Comparison of ENCODE assay signal across 28 cellular contexts in the genomic region with DNA sequence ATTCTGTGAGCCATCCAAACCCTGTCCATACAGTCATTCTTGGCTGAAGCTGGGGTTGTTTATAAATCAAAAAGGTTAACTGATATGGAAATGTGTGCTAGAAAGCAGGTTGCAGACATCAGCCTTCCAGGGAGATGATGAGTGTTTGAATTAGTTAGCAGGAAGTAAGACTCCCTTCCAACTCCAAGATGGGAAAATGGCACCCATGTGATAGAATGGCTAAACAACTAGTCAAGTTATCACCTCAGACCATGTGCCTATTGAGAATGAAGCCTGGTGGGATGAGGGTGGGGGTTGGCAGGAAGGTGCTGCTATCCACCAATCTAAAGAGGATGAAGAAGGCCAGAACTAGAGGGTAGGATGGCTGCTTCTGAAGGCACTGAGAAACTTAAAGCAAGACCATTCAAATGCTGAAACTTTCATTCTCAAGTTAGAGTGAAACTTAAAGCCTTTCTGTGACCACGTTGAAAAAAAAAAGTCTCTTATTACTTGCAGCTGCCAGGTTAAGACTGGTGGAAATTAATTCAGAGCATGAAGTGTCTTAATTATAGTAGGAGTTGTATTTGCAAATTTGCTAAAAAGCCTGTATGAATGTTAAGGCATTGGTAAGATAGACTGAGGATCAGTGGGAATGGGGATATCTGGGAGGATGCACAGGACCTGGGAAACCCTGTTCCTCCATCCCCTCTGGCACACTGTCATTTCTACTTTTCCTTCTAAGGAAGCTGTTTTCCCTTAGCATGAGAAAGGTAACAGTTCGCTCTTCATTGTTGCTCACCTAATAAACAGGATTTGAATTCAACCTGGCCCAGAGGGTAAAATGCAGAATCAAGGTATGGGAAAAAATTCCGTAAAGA. TPM values are rescaled to one million over a fixed set of nuclear protein-coding genes. Genes with fewer than 3 reads are reported as not detected.
DNase-seq lines count a peak whose midpoint lies in the region; ATAC-seq, FAIRE-seq and TF ChIP-seq lines count a peak whose summit lies in the region.
"Had no signal": no experiment of that assay in that cellular context is flagged by ENCODE, and none has a peak within 500 bp of the region (broad histone marks: within the 10 kb centered on the region; RNA-seq: fewer than 3 reads in every experiment).

No MANE protein-coding gene starts in this region.

- peaks cover 3% of the 10 kb centered on the region for H3K9me3 ChIP-seq in keratinocyte (ENCODE audit: control insufficient read depth, low read depth, low read length)
- H3K9me3 ChIP-seq: gastrocnemius medialis had no signal

- peak; percentile 10 to 36 for ATAC-seq in activated T-cell treated with anti-CD3 and anti-CD28 coated beads, Interleukin-2, amount 50 U/mL, for 72 hours (replicated peaks in 1 of 2)
- ATAC-seq in activated CD8-positive, alpha-beta T cell treated with anti-CD3 and anti-CD28 coated beads for 36 hours: peak; percentile 14
- ATAC-seq: gastrocnemius medialis, left lobe of liver had no signal

- no peak overlapping the region for H3K27ac ChIP-seq in keratinocyte (ENCODE audit: control insufficient read depth, insufficient read depth, low read length)
- H3K27ac ChIP-seq: gastrocnemius medialis, right atrium auricular region, SK-N-MC, upper lobe of left lung had no signal

- H3K27me3 Mint-ChIP-seq in activated T-cell treated with anti-CD3 and anti-CD28 coated beads, Interleukin-2, amount 50 U/mL, for 72 hours (ENCODE audit: low read depth): peaks cover 57% of the 10 kb centered on the region
- H3K27me3 Mint-ChIP-seq in activated CD8-positive, alpha-beta T cell treated with anti-CD3 and anti-CD28 coated beads for 36 hours: peaks cover 5% of the 10 kb centered on the region
- H3K27me3 Mint-ChIP-seq: activated B cell treated with CpG ODN at 0.5 μM for 24 hours; B cell; dendritic cell treated with granulocyte-macrophage colony-stimulating factor and Interleukin-4, amounts not matched to agents 40 ng/mL and 50 ng/mL, for 4 days; memory B cell had no signal

- H3K4me1 Mint-ChIP-seq in activated T-cell treated with anti-CD3 and anti-CD28 coated beads, Interleukin-2, amount 50 U/mL, for 72 hours (ENCODE audit: low read depth): peaks cover 52% of the 10 kb centered on the region
- peaks cover 65% of the 10 kb centered on the region for H3K4me1 Mint-ChIP-seq in activated CD8-positive, alpha-beta T cell treated with anti-CD3 and anti-CD28 coated beads for 36 hours (ENCODE audit: low read depth)

- peak overlapping the region in 1 of 2 donors; percentile 51 for H3K4me3 Mint-ChIP-seq in activated T-cell treated with anti-CD3 and anti-CD28 coated beads, Interleukin-2, amount 50 U/mL, for 72 hours
- no peak overlapping the region for H3K4me3 Mint-ChIP-seq in activated CD8-positive, alpha-beta T cell treated with anti-CD3 and anti-CD28 coated beads for 36 hours
- H3K4me3 Mint-ChIP-seq: activated B cell treated with CpG ODN at 0.5 μM for 24 hours; B cell; dendritic cell treated with granulocyte-macrophage colony-stimulating factor and Interleukin-4, amounts not matched to agents 40 ng/mL and 50 ng/mL, for 4 days; memory B cell had no signal

- H3K4me2 ChIP-seq in keratinocyte (ENCODE audit: control insufficient read depth, extremely low read depth, insufficient read depth, low read depth, low read length): no peak overlapping the region
- H3K4me2 ChIP-seq: smooth muscle cell had no signal

- H3K36me3 Mint-ChIP-seq in activated T-cell treated with anti-CD3 and anti-CD28 coated beads, Interleukin-2, amount 50 U/mL, for 72 hours (ENCODE audit: insufficient read depth in 2 of 2): peaks cover 9% of the 10 kb centered on the region in 2 donors
- peaks cover 20% of the 10 kb centered on the region for H3K36me3 Mint-ChIP-seq in activated CD8-positive, alpha-beta T cell treated with anti-CD3 and anti-CD28 coated beads for 36 hours (ENCODE audit: low read depth)
- H3K36me3 Mint-ChIP-seq: memory B cell had no signal

- no peak overlapping the region for H2AFZ ChIP-seq in keratinocyte (ENCODE audit: control insufficient read depth, low read length)

- H3K27ac Mint-ChIP-seq in activated T-cell treated with anti-CD3 and anti-CD28 coated beads, Interleukin-2, amount 50 U/mL, for 72 hours: peak overlapping the region; percentile 58
- H3K27ac Mint-ChIP-seq in activated CD8-positive, alpha-beta T cell treated with anti-CD3 and anti-CD28 coated beads for 36 hours: peak overlapping the region; percentile 77
- H3K27ac Mint-ChIP-seq: activated B cell treated with CpG ODN at 0.5 μM for 24 hours; B cell; dendritic cell treated with granulocyte-macrophage colony-stimulating factor and Interleukin-4, amounts not matched to agents 40 ng/mL and 50 ng/mL, for 4 days; memory B cell had no signal

- peaks cover 4 to 5% of the 10 kb centered on the region in 2 donors for H3K9me3 Mint-ChIP-seq in activated T-cell treated with anti-CD3 and anti-CD28 coated beads, Interleukin-2, amount 50 U/mL, for 72 hours
- H3K9me3 Mint-ChIP-seq in activated CD8-positive, alpha-beta T cell treated with anti-CD3 and anti-CD28 coated beads for 36 hours: peaks cover 16% of the 10 kb centered on the region

- TF ChIP-seq CTCF in activated CD8-positive, alpha-beta T cell treated with anti-CD3 and anti-CD28 coated beads for 36 hours (IDR thresholded peaks at IDR 0.05): no peak
- TF ChIP-seq CTCF in keratinocyte (optimal IDR thresholded peaks at IDR 0.05 in 1 of 3, IDR thresholded peaks at IDR 0.05 in 1 of 3, conservative IDR thresholded peaks at IDR 0.05 in 1 of 3; ENCODE audit: extremely low read depth in 1 of 3, insufficient read depth in 2 of 3, low read length in 3 of 3) (no peak), GM10248 (IDR thresholded peaks at IDR 0.05; ENCODE audit: control extremely low read depth, extremely low read depth, low read depth, missing control alignments) (no peak)

- CTCF ChIA-PET in activated CD8-positive, alpha-beta T cell treated with anti-CD3 and anti-CD28 coated beads for 36 hours (lab: Charles Lee): interaction anchor here (1.3 to 3.7 kb wide), 7 partner anchors 13 to 99 kb away, joined by 3 to 31 read pairs (median 6); partner anchors contain the start of gene CCR5
- CTCF ChIA-PET in GM10248 (lab: Yijun Ruan, JAX): interaction anchor here (1.2 to 1.4 kb wide), 2 partner anchors 90 to 99 kb away, joined by 5 read pairs; no protein-coding TSS in a partner anchor

- no peaks in the 10 kb centered on the region for H3K36me3 ChIP-seq in keratinocyte (ENCODE audit: control insufficient read depth in 2 of 2, extremely low read depth in 1 of 2, insufficient read depth in 2 of 2, low read length in 2 of 2)
- H3K36me3 ChIP-seq: gastrocnemius medialis, right atrium auricular region, upper lobe of left lung had no signal

- H3K79me2 ChIP-seq in keratinocyte (ENCODE audit: control insufficient read depth, insufficient read depth, low read length): no peaks in the 10 kb centered on the region

- intact Hi-C loops in activated CD8-positive, alpha-beta T cell treated with anti-CD3 and anti-CD28 coated beads for 36 hours (cut with micrococcal nuclease): loop anchor here (5.0 kb wide), 1 partner anchor 93 kb away; the partner anchor contains the start of gene CCR5

- peaks cover 8% of the 10 kb centered on the region for H3K4me1 ChIP-seq in keratinocyte (ENCODE audit: control insufficient read depth, extremely low read depth, insufficient read depth, low read length)
- H3K4me1 ChIP-seq: gastrocnemius medialis, right atrium auricular region had no signal

- peak; percentile 92 for FAIRE-seq in GM19239 (lab: Jason Lieb, UNC)
- peak; percentile 23 for FAIRE-seq in keratinocyte (lab: Jason Lieb, UNC)
- FAIRE-seq: endometrium, G401.6 had no signal

- DNase-seq in activated T-cell treated with anti-CD3 and anti-CD28 coated beads, Interleukin-2, amount 50 U/mL, for 72 hours: no peak
- no peak for DNase-seq in activated T-cell treated with anti-CD3 and anti-CD28 coated beads, Interleukin-2, amount 50 U/mL, for 48 hours
- no peak for DNase-seq in GM19239 (ENCODE audit: insufficient read length, low spot score)
- DNase-seq in activated CD8-positive, alpha-beta T cell treated with anti-CD3 and anti-CD28 coated beads for 36 hours: no peak
- DNase-seq in keratinocyte (ENCODE audit: low read depth, low spot score): no peak
- no peak for DNase-seq in HT-29 (ENCODE audit: low spot score)
- no peak for DNase-seq in stimulated activated CD4-positive, alpha-beta T cell treated with anti-CD3 and anti-CD28 coated beads, Interleukin-12 subunit alpha, Interleukin-12 subunit beta, amount 100 ng/mL, for 4 hours
- DNase-seq in GM10248 (ENCODE audit: extremely low spot score): no peak
- DNase-seq: activated B cell treated with CpG ODN at 0.5 μM for 24 hours; activated CD8-positive, alpha-beta memory T cell treated with anti-CD3 and anti-CD28 coated beads for 24 hours; central memory CD4-positive, alpha-beta T cell; gastrocnemius medialis; hippocampal formation; NCI-H1436; NCI-H774; OCI-M1; stimulated activated CD4-positive, alpha-beta T cell treated with anti-CD3 and anti-CD28 coated beads, Interleukin-2, amount 100 ng/mL, for 24 hours; T-helper 9 cell; upper lobe of left lung had no signal

- H4K20me1 ChIP-seq in keratinocyte (ENCODE audit: control insufficient read depth, extremely low read depth, insufficient read depth, low read length): no peaks in the 10 kb centered on the region

- POLR2A ChIA-PET in activated CD8-positive, alpha-beta T cell treated with anti-CD3 and anti-CD28 coated beads for 36 hours (lab: Charles Lee): interaction anchor here (0.6 to 3.5 kb wide), 8 partner anchors 10 to 936 kb away, joined by 3 to 21 read pairs (median 3); partner anchors contain the start of gene CCR5
- POLR2A ChIA-PET in GM10248 (lab: Yijun Ruan, JAX): no interaction called here

- dilution Hi-C loops in keratinocyte (cut with MboI; ENCODE audit: extremely low pct_ligation_motif_present, low sequenced_read_pairs): no loop called here

- no peak overlapping the region for H3K9ac ChIP-seq in keratinocyte (ENCODE audit: control insufficient read depth, extremely low read depth, insufficient read depth, low read length)

- H3K9me1 ChIP-seq in keratinocyte (ENCODE audit: control insufficient read depth, extremely low read depth, insufficient read depth, low read length): no peaks in the 10 kb centered on the region

- H3K4me3 ChIP-seq in keratinocyte (ENCODE audit: control insufficient read depth in 2 of 3, extremely low read depth in 1 of 3, insufficient read depth in 2 of 3, low read depth in 1 of 3, low read length in 3 of 3): no peak overlapping the region
- H3K4me3 ChIP-seq: gastrocnemius medialis, right atrium auricular region, SK-N-MC, smooth muscle cell, upper lobe of left lung had no signal

- no peaks in the 10 kb centered on the region for H3K27me3 ChIP-seq in keratinocyte (ENCODE audit: control insufficient read depth, extremely low read depth, insufficient read depth, low read length)
- H3K27me3 ChIP-seq: gastrocnemius medialis, right atrium auricular region, upper lobe of left lung had no signal

RNA-seq across cellular contexts. Expression of gene CCR3, which starts 36.8 kb away (rescaled TPM):
- total RNA-seq in activated T-cell treated with anti-CD3 and anti-CD28 coated beads, Interleukin-2, amount 50 U/mL, for 72 hours: not detected
- not detected for total RNA-seq in activated CD8-positive, alpha-beta T cell treated with anti-CD3 and anti-CD28 coated beads for 36 hours
- 0.16 to 0.84 TPM (median 0.17 TPM) in 3 replicates for polyA plus RNA-seq in keratinocyte
- not detected for polyA plus RNA-seq in keratinocyte (2011; ENCODE audit: low read depth)
- polyA plus RNA-seq in keratinocyte (2011; cell fraction: cytosol; rRNA removed): 0.12 and 0.33 TPM in 2 replicates
- polyA plus RNA-seq in keratinocyte (2011; cell fraction: nucleus; rRNA removed): 0.73 and 0.85 TPM in 2 replicates
- 0.35 TPM in 1 of 2 replicates, not detected in the other for polyA plus RNA-seq in keratinocyte (2012; ENCODE audit: low replicate concordance)
- 0.19 to 2.1 TPM in 2 of 3 replicates, not detected in the other for polyA minus RNA-seq in keratinocyte
- not detected for polyA minus RNA-seq in keratinocyte (2011; cell fraction: cytosol; rRNA and poly(A)+ RNA removed)
- 0.31 and 0.42 TPM in 2 replicates for polyA minus RNA-seq in keratinocyte (2011; cell fraction: nucleus; rRNA and poly(A)+ RNA removed)
- total RNA-seq in HT-29 (2014; rRNA removed; shearing (Covaris generic)): not detected in 2 replicates
- total RNA-seq: activated B cell treated with CpG ODN at 0.5 μM for 24 hours, B cell, gastrocnemius medialis, left lobe of liver, right atrium auricular region, smooth muscle cell had no signal
- polyA plus RNA-seq: smooth muscle cell had no signal
